In the genomic region with DNA sequence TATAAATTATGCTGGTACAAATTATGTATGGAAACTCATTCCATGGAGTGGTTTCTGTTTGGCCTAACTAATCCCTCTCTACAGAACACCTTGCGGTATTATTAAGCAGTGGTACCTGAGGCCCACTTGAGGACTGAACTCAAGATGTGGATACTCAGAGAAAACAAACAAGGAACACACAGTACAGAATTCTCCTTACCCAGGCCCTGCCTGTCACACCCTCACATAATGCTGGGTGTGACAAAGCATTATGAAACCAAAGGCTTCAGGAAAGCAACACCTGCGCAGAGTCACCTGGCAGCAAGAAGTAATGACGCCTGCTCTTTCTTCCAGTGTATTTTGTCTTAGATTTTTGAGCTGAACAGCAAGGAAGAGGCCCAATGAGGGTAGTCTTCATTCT, we compare ENCODE assay signal across 19 cellular contexts.
"Had no signal": no experiment of that assay in that cellular context is flagged by ENCODE, and none has a peak within 500 bp of the region (broad histone marks: within the 10 kb centered on the region; RNA-seq: fewer than 3 reads in every experiment).

No MANE protein-coding gene starts in this region.

- H3K27me3 ChIP-seq: adrenal gland, ascending aorta, brain microvascular endothelial cell had no signal

- H3K36me3 ChIP-seq: adrenal gland, ascending aorta, brain microvascular endothelial cell, gastroesophageal sphincter had no signal

- ATAC-seq: activated T-cell treated with anti-CD3 and anti-CD28 coated beads, Interleukin-2, amount 50 U/mL, for 4 hours; effector memory CD8-positive, alpha-beta T cell; gastroesophageal sphincter; left cardiac atrium; naive thymus-derived CD8-positive, alpha-beta T cell; sciatic nerve; stimulated activated memory B cell treated with anti-CD40 and anti-IgM and Interleukin-4, amounts not matched to agents 10 μg/mL and 1 μg/mL and 100 μg/mL, for 72 hours; T-cell had no signal

- H3K4me3 ChIP-seq: adrenal gland, ascending aorta, gastroesophageal sphincter had no signal

- H3K27ac ChIP-seq: adrenal gland, ascending aorta, brain microvascular endothelial cell, gastroesophageal sphincter had no signal

- H3K4me1 ChIP-seq: adrenal gland, ascending aorta, gastroesophageal sphincter had no signal

- DNase-seq: activated CD4-positive, alpha-beta T cell treated with anti-CD3 and anti-CD28 coated beads for 4 hours; activated CD4-positive, alpha-beta T cell treated with anti-CD3 and anti-CD28 coated beads, Interleukin-2, amount 50 U/mL, for 48 hours; activated CD8-positive, alpha-beta memory T cell treated with anti-CD3 and anti-CD28 coated beads, Interleukin-2, amount 50 U/mL, for 48 hours; activated naive CD4-positive, alpha-beta T cell; activated T-cell treated with anti-CD3 and anti-CD28 coated beads, Interleukin-2, amount 50 U/mL, for 4 hours; adrenal gland; central memory CD4-positive, alpha-beta T cell; effector memory CD8-positive, alpha-beta T cell; left cardiac atrium; naive thymus-derived CD8-positive, alpha-beta T cell; small intestine; stimulated activated CD4-positive, alpha-beta T cell treated with anti-CD3 and anti-CD28 coated beads, Interleukin-2, amount 100 ng/mL, for 24 hours; T-cell; trophoblast cell had no signal

- H3K9me3 ChIP-seq: adrenal gland, ascending aorta, gastroesophageal sphincter had no signal
